Comparison of ENCODE assay signal across 8 cellular contexts in genomic region chr9:75889977-75890540, GRCh38. TPM values are rescaled to one million over a fixed set of nuclear protein-coding genes. Genes with fewer than 3 reads are reported as not detected.
A peak's percentile ranks its signal among the peaks of the same experiment; 100 is the strongest.
DNase-seq lines count a peak whose midpoint lies in the region; ATAC-seq and TF ChIP-seq lines count a peak whose summit lies in the region.

No MANE protein-coding gene starts in this region.

- peaks cover 22 to 51% (median 36%) of the 10 kb centered on the region in 4 donors for H3K4me1 Mint-ChIP-seq in CD4-positive, alpha-beta memory T cell
- peaks cover 16% of the 10 kb centered on the region for H3K4me1 Mint-ChIP-seq in HFFc6 (ENCODE audit: low read depth)

- H3K9me3 Mint-ChIP-seq in CD4-positive, alpha-beta memory T cell, result no peaks in the 10 kb centered on the region
- H3K9me3 Mint-ChIP-seq in HFFc6, result no peaks in the 10 kb centered on the region

- ATAC-seq in GM18873 (IDR thresholded peaks at IDR 0.05; ENCODE audit: low FRiP score, unreplicated experiment) (no peak), HG03025 (IDR thresholded peaks at IDR 0.05; ENCODE audit: low FRiP score, unreplicated experiment) (no peak)

- no peaks in the 10 kb centered on the region for H3K27me3 ChIP-seq in CD4-positive, alpha-beta memory T cell (ENCODE audit: insufficient read depth, low read length)
- no peaks in the 10 kb centered on the region for H3K27me3 ChIP-seq in SJCRH30
- H3K27me3 ChIP-seq in liver (ENCODE audit: control insufficient read depth in 4 of 4, insufficient read depth in 4 of 4, low read length in 3 of 4), result no peaks in the 10 kb centered on the region
- peaks cover 0 to 33% (median 22%) of the 10 kb centered on the region in 3 donors for H3K27me3 ChIP-seq in stomach

- H3K27me3 Mint-ChIP-seq in CD4-positive, alpha-beta memory T cell, result peaks cover 2 to 7% of the 10 kb centered on the region in 2 donors
- H3K27me3 Mint-ChIP-seq in HFFc6 (ENCODE audit: insufficient read depth), result peaks cover 12% of the 10 kb centered on the region

- H3K27ac ChIP-seq in CD4-positive, alpha-beta memory T cell (ENCODE audit: low read depth, low read length), result peak overlapping the region; percentile 59
- H3K27ac ChIP-seq in SJCRH30, result peak overlapping the region; percentile 91
- H3K27ac ChIP-seq in liver (ENCODE audit: low read depth in 1 of 2, low read length in 2 of 2), result peak overlapping the region; percentile 61 to 75
- H3K27ac ChIP-seq in stomach, result peak overlapping the region; percentile 67 to 89 (median 80)

- peak in 1 of 5 donors; percentile 41 for DNase-seq in CD4-positive, alpha-beta memory T cell
- DNase-seq in HFFc6 (peak; percentile 41), SJCRH30 (peak; percentile 49 to 76), dermis microvascular lymphatic vessel endothelial cell (ENCODE audit: low read depth in 2 of 2) (peak; percentile 2 to 33), stomach (peak; percentile 28)

- under 1% methylated on average over 28 of the region's 28 CpGs for WGBS in liver
- 0 to 3% (median 0%) methylated on average over 28 of the region's 28 CpGs for WGBS in stomach, 5 donors

- POLR2A ChIA-PET in CD4-positive, alpha-beta memory T cell (lab: Charles Lee; ENCODE audit: partially characterized antibody), result interaction anchor here (0.7 to 2.3 kb wide), 8 partner anchors 8 to 938 kb away, joined by 3 to 10 read pairs (median 5); partner anchors contain the start of gene RFK

- H3K4me3 Mint-ChIP-seq in CD4-positive, alpha-beta memory T cell, result peak overlapping the region; percentile 91 to 98 (median 93)
- H3K4me3 Mint-ChIP-seq in HFFc6, result peak overlapping the region; percentile 93

- peaks cover 24% of the 10 kb centered on the region for H3K4me1 ChIP-seq in CD4-positive, alpha-beta memory T cell (ENCODE audit: insufficient read depth, low read length)
- H3K4me1 ChIP-seq in SJCRH30 (0 out of 2 replicates have a peak, but pooled peaks cover 7% of the 10 kb centered on the region), liver (ENCODE audit: control insufficient read depth in 4 of 4, insufficient read depth in 4 of 4, low read length in 3 of 4) (peaks cover 5 to 33% (median 18%) of the 10 kb centered on the region in 4 donors), stomach (peaks cover 19 to 36% (median 30%) of the 10 kb centered on the region in 4 donors)

- TF ChIP-seq CTCF in HFFc6 (IDR thresholded peaks at IDR 0.05) (no peak), liver (IDR thresholded peaks at IDR 0.05; ENCODE audit: low read depth, low read length, missing input control) (no peak), stomach (IDR thresholded peaks at IDR 0.05) (no peak)

- peak in 1 of 2 donors; percentile 17 for TF ChIP-seq RAD21 in liver (IDR thresholded peaks at IDR 0.05)

- TF ChIP-seq POLR2A in stomach (IDR thresholded peaks at IDR 0.05), result no peak

- no peaks in the 10 kb centered on the region for H3K9me3 ChIP-seq in CD4-positive, alpha-beta memory T cell (ENCODE audit: control insufficient read depth in 1 of 2, low read length in 2 of 2)
- no peaks in the 10 kb centered on the region for H3K9me3 ChIP-seq in SJCRH30 (replicated peaks)
- H3K9me3 ChIP-seq in liver (ENCODE audit: control insufficient read depth in 4 of 4, low read length in 3 of 4), result no peaks in the 10 kb centered on the region
- no peaks in the 10 kb centered on the region for H3K9me3 ChIP-seq in stomach

- no peak for TF ChIP-seq EP300 in stomach (IDR thresholded peaks at IDR 0.05)

- no peaks in the 10 kb centered on the region for H3K36me3 ChIP-seq in CD4-positive, alpha-beta memory T cell (ENCODE audit: insufficient read depth, low read length)
- H3K36me3 ChIP-seq in SJCRH30 (no peaks in the 10 kb centered on the region; the same call in 1 of the 2 replicates), liver (ENCODE audit: control insufficient read depth in 4 of 4, insufficient read depth in 3 of 4, low read depth in 1 of 4, low read length in 3 of 4) (no peaks in the 10 kb centered on the region), stomach (no peaks in the 10 kb centered on the region)

- CTCF ChIA-PET in CD4-positive, alpha-beta memory T cell (lab: Charles Lee; ENCODE audit: partially characterized antibody), result interaction anchor here (1.3 kb wide), 2 partner anchors 24 to 134 kb away, joined by 4 read pairs; no protein-coding TSS in a partner anchor

- H3K4me3 ChIP-seq in CD4-positive, alpha-beta memory T cell (ENCODE audit: low read length in 2 of 2), result peak overlapping the region; percentile 58 to 79
- H3K4me3 ChIP-seq in SJCRH30, result peak overlapping the region; percentile 89
- peak overlapping the region; percentile 67 to 87 (median 72) for H3K4me3 ChIP-seq in liver (ENCODE audit: low read depth in 1 of 3, low read length in 3 of 3)
- H3K4me3 ChIP-seq in stomach, result peak overlapping the region; percentile 61 to 81 (median 76)

- H3K36me3 Mint-ChIP-seq in CD4-positive, alpha-beta memory T cell, result peaks cover 0 to 7% of the 10 kb centered on the region in 2 donors
- H3K36me3 Mint-ChIP-seq in HFFc6 (ENCODE audit: low read depth), result no peaks in the 10 kb centered on the region

- peak overlapping the region; percentile 76 to 94 (median 93) for H3K27ac Mint-ChIP-seq in CD4-positive, alpha-beta memory T cell
- H3K27ac Mint-ChIP-seq in HFFc6, result peak overlapping the region; percentile 8; the same call in 1 of the 2 replicates

- intact Hi-C loops in CD4-positive, alpha-beta memory T cell (cut with micrococcal nuclease), result loop anchor here (1.0 to 10.0 kb wide), 5 partner anchors 135 to 1287 kb away; partner anchors contain the start of genes RFK and VPS13A
- intact Hi-C loops in stomach (cut with DNase I; ENCODE audit: low total_unique reads), result no loop called here

- peak overlapping the region; percentile 61 to 63 for H3K9ac ChIP-seq in liver (ENCODE audit: low read depth in 1 of 2, low read length in 2 of 2)

TF ChIP-seq in liver, 16 proteins besides CTCF, POLR2A, EP300 and RAD21:
- TF ChIP-seq RXRA (IDR thresholded peaks at IDR 0.05) (peak; percentile 17 to 34), HNF4A (conservative IDR thresholded peaks at IDR 0.05) (peak in 1 of 2 donors; percentile 2), JUND (IDR thresholded peaks at IDR 0.05) (no peak), ZBTB33 (IDR thresholded peaks at IDR 0.05) (no peak), EGR1 (IDR thresholded peaks at IDR 0.05; ENCODE audit: low read depth in 2 of 2) (no peak), SP1 (IDR thresholded peaks at IDR 0.05) (peak; percentile 20), YY1 (IDR thresholded peaks at IDR 0.05) (no peak), GABPA (IDR thresholded peaks at IDR 0.05 in 1 of 2, conservative IDR thresholded peaks at IDR 0.05 in 1 of 2) (no peak)
TF ChIP-seq in liver: peak in this region for 3.

RNA-seq across cellular contexts. Expression of gene PCSK5, which starts 0.4 kb away (rescaled TPM):
- total RNA-seq in CD4-positive, alpha-beta memory T cell, result 1 to 10 TPM; 7.9 to 8.4 TPM
- polyA plus RNA-seq in CD4-positive, alpha-beta memory T cell, result 1 to 10 TPM; 3.4 to 5.1 TPM
- under 1 TPM; 0.18 to 0.36 (median 0.22) TPM for total RNA-seq in HFFc6 (2021; fragmentation: NEBNext Ultra II Directional; extraction: Animal tissue kit (Norgen Biotek cat#: 25700))
- total RNA-seq in SJCRH30 (2014; rRNA removed; shearing (Covaris generic)), result 15.1 and 18.6 TPM in 2 replicates
- total RNA-seq in dermis microvascular lymphatic vessel endothelial cell (1.0 and 1.5 TPM in 2 replicates), liver (1 to 10 TPM in 1 of 2 donors, under 1 TPM in 1; 0.93 to 3.6 TPM), stomach (10 to 100 TPM in 3 of 5 donors, 1 to 10 TPM in 2; 1.8 to 86.3 (median 14.7) TPM)
- polyA plus RNA-seq in liver (under 1 TPM; 0.58 to 0.71 TPM), stomach (1 to 10 TPM in 1 of 3 donors, under 1 TPM in 2; 0.37 to 1.0 (median 0.61) TPM)
